Comparison of ENCODE assay signal across 24 cellular contexts in genomic region chr14:79649856-79650255, GRCh38.
"Had no signal": no experiment of that assay in that cellular context is flagged by ENCODE, and none has a peak within 500 bp of the region (broad histone marks: within the 10 kb centered on the region; RNA-seq: fewer than 3 reads in every experiment).

No MANE protein-coding gene starts in this region.

- H3K4me3 Mint-ChIP-seq: natural killer cell; nephron; neural progenitor cell; stimulated activated effector memory CD8-positive, alpha-beta T cell treated with anti-CD3 and anti-CD28 coated beads, Interleukin-12 subunit alpha, Interleukin-12 subunit beta, amount 100 ng/mL, for 72 hours; stimulated activated naive B cell treated with anti-CD40 and anti-IgM and Interleukin-4, amounts not matched to agents 10 μg/mL and 1 μg/mL and 100 μg/mL, for 72 hours; stimulated activated naive CD8-positive, alpha-beta T cell treated with anti-CD3 and anti-CD28 coated beads, Interleukin-15, Interleukin-2, amounts not matched to agents 100 ng/mL and 50 ng/mL, for 24 hours had no signal

- H3K9me3 Mint-ChIP-seq: nephron; neural progenitor cell; stimulated activated naive CD8-positive, alpha-beta T cell treated with anti-CD3 and anti-CD28 coated beads, Interleukin-15, Interleukin-2, amounts not matched to agents 100 ng/mL and 50 ng/mL, for 24 hours had no signal

- H3K27me3 Mint-ChIP-seq: progenitor cell of endocrine pancreas; stimulated activated naive B cell treated with anti-CD40 and anti-IgM and Interleukin-4, amounts not matched to agents 10 μg/mL and 1 μg/mL and 100 μg/mL, for 72 hours; stimulated activated naive CD8-positive, alpha-beta T cell treated with anti-CD3 and anti-CD28 coated beads, Interleukin-15, Interleukin-2, amounts not matched to agents 100 ng/mL and 50 ng/mL, for 24 hours had no signal

- H3K4me1 Mint-ChIP-seq: natural killer cell; nephron; neural progenitor cell; stimulated activated effector memory CD8-positive, alpha-beta T cell treated with anti-CD3 and anti-CD28 coated beads, Interleukin-12 subunit alpha, Interleukin-12 subunit beta, amount 100 ng/mL, for 72 hours; stimulated activated naive B cell treated with anti-CD40 and anti-IgM and Interleukin-4, amounts not matched to agents 10 μg/mL and 1 μg/mL and 100 μg/mL, for 72 hours had no signal

- H3K36me3 Mint-ChIP-seq: neural progenitor cell; stimulated activated effector memory CD8-positive, alpha-beta T cell treated with anti-CD3 and anti-CD28 coated beads, Interleukin-12 subunit alpha, Interleukin-12 subunit beta, amount 100 ng/mL, for 72 hours; stimulated activated naive B cell treated with anti-CD40 and anti-IgM and Interleukin-4, amounts not matched to agents 10 μg/mL and 1 μg/mL and 100 μg/mL, for 72 hours had no signal

- ATAC-seq: natural killer cell; psoas muscle; right cardiac atrium; right lobe of liver; stimulated activated effector memory CD8-positive, alpha-beta T cell treated with anti-CD3 and anti-CD28 coated beads, Interleukin-12 subunit alpha, Interleukin-12 subunit beta, amount 100 ng/mL, for 72 hours; stimulated activated naive B cell treated with anti-CD40 and anti-IgM and Interleukin-4, amounts not matched to agents 10 μg/mL and 1 μg/mL and 100 μg/mL, for 72 hours had no signal

- H3K27ac Mint-ChIP-seq: natural killer cell; nephron; neural progenitor cell; progenitor cell of endocrine pancreas; stimulated activated effector memory CD8-positive, alpha-beta T cell treated with anti-CD3 and anti-CD28 coated beads, Interleukin-12 subunit alpha, Interleukin-12 subunit beta, amount 100 ng/mL, for 72 hours; stimulated activated naive B cell treated with anti-CD40 and anti-IgM and Interleukin-4, amounts not matched to agents 10 μg/mL and 1 μg/mL and 100 μg/mL, for 72 hours; stimulated activated naive CD8-positive, alpha-beta T cell treated with anti-CD3 and anti-CD28 coated beads, Interleukin-15, Interleukin-2, amounts not matched to agents 100 ng/mL and 50 ng/mL, for 24 hours had no signal

- DNase-seq: natural killer cell; occipital lobe; ovary; posterior cingulate gyrus; psoas muscle; right cardiac atrium; right lobe of liver; sigmoid colon; small intestine; stimulated activated CD4-positive, alpha-beta T cell treated with anti-CD3 and anti-CD28 coated beads, Interleukin-15, amount 100 ng/mL, for 24 hours; stimulated activated CD4-positive, alpha-beta T cell treated with anti-CD3 and anti-CD28 coated beads, Interleukin-2, amount 100 ng/mL, for 24 hours; stimulated activated CD4-positive, alpha-beta T cell treated with anti-CD3 and anti-CD28 coated beads, Interleukin-2, amount 100 ng/mL, for 48 hours; stimulated activated CD4-positive, alpha-beta T cell treated with anti-CD3 and anti-CD28 coated beads, Interleukin-4, amount 100 ng/mL, for 24 hours; stimulated activated naive B cell treated with anti-CD40 and anti-IgM and Interleukin-4, amounts not matched to agents 10 μg/mL and 1 μg/mL and 100 μg/mL, for 72 hours; stimulated activated naive CD4-positive, alpha-beta T cell treated with Interleukin-2 at 50 U/mL for 16 hours; stomach; thyroid gland; trophoblast cell; upper lobe of left lung had no signal
